8 cellular contexts compared by ENCODE assay signal in genomic region chr16:83826146-83826913, GRCh38. TPM values are rescaled to one million over a fixed set of nuclear protein-coding genes. Genes with fewer than 3 reads are reported as not detected.
DNase-seq lines count a peak whose midpoint lies in the region; ATAC-seq and TF ChIP-seq lines count a peak whose summit lies in the region.

No MANE protein-coding gene starts in this region.

- peak; percentile 47 for DNase-seq in GM04504 (ENCODE audit: low read depth)
- peak; percentile 40 for DNase-seq in NCI-H2196 treated with DMSO at 0.1 percent for 48 hours (lab: John Stamatoyannopoulos, UW; ENCODE audit: unreplicated experiment)
- peak; percentile 83 for DNase-seq in activated CD4-positive, alpha-beta T cell treated with anti-CD3 and anti-CD28 coated beads, Interleukin-2, amount 10 ng/mL, durations not matched to agents 7 days and 5 days
- DNase-seq in coronary artery (ENCODE audit: low spot score) = peak; percentile 86
- peak; percentile 72 to 81 (median 79) for DNase-seq in right lobe of liver
- DNase-seq in stimulated activated CD4-positive, alpha-beta T cell treated with anti-CD3 and anti-CD28 coated beads, TNF-alpha, amount 100 ng/mL, for 1 hour (ENCODE audit: low read depth in 3 of 3, low spot score in 1 of 3) = peak; percentile 42 to 73 (median 53)

- H3K36me3 Mint-ChIP-seq in activated CD4-positive, alpha-beta T cell treated with anti-CD3 and anti-CD28 coated beads, Interleukin-2, amount 10 ng/mL, durations not matched to agents 7 days and 5 days (ENCODE audit: low read depth) = no peaks in the 10 kb centered on the region

- peaks cover 0 to 2% (median 0%) of the 10 kb centered on the region in 4 donors for H3K4me1 ChIP-seq in right lobe of liver

- CTCF ChIA-PET in activated CD4-positive, alpha-beta T cell treated with anti-CD3 and anti-CD28 coated beads, Interleukin-2, amount 10 ng/mL, durations not matched to agents 7 days and 5 days (lab: Charles Lee) = interaction anchor here (0.5 to 1.0 kb wide), 4 partner anchors 12 to 348 kb away, joined by 3 read pairs; no protein-coding TSS in a partner anchor

- ATAC-seq in HG02623 (IDR thresholded peaks at IDR 0.05; ENCODE audit: unreplicated experiment) = peak; percentile 50
- peak; percentile 94 to 100 (median 96) for ATAC-seq in right lobe of liver
- ATAC-seq in HG02884 (IDR thresholded peaks at IDR 0.05; ENCODE audit: unreplicated experiment) = no peak

- H3K4me1 Mint-ChIP-seq in activated CD4-positive, alpha-beta T cell treated with anti-CD3 and anti-CD28 coated beads, Interleukin-2, amount 10 ng/mL, durations not matched to agents 7 days and 5 days = peaks cover 4% of the 10 kb centered on the region

- no peak overlapping the region for H3K4me3 ChIP-seq in coronary artery
- H3K4me3 ChIP-seq in right lobe of liver = no peak overlapping the region

- peak; percentile 87 for TF ChIP-seq CTCF in coronary artery (IDR thresholded peaks at IDR 0.05)
- peak; percentile 76 to 95 (median 88) for TF ChIP-seq CTCF in right lobe of liver (IDR thresholded peaks at IDR 0.05)

- no peak overlapping the region for H3K27ac Mint-ChIP-seq in activated CD4-positive, alpha-beta T cell treated with anti-CD3 and anti-CD28 coated beads, Interleukin-2, amount 10 ng/mL, durations not matched to agents 7 days and 5 days

- no peaks in the 10 kb centered on the region for H3K9me3 Mint-ChIP-seq in activated CD4-positive, alpha-beta T cell treated with anti-CD3 and anti-CD28 coated beads, Interleukin-2, amount 10 ng/mL, durations not matched to agents 7 days and 5 days

- H3K27ac ChIP-seq in coronary artery (no peak overlapping the region), right lobe of liver (no peak overlapping the region)

- no peak overlapping the region for H3K4me3 Mint-ChIP-seq in activated CD4-positive, alpha-beta T cell treated with anti-CD3 and anti-CD28 coated beads, Interleukin-2, amount 10 ng/mL, durations not matched to agents 7 days and 5 days

- H3K27me3 ChIP-seq in right lobe of liver = no peaks in the 10 kb centered on the region

- no peaks in the 10 kb centered on the region for H3K27me3 Mint-ChIP-seq in activated CD4-positive, alpha-beta T cell treated with anti-CD3 and anti-CD28 coated beads, Interleukin-2, amount 10 ng/mL, durations not matched to agents 7 days and 5 days

- POLR2A ChIA-PET in activated CD4-positive, alpha-beta T cell treated with anti-CD3 and anti-CD28 coated beads, Interleukin-2, amount 10 ng/mL, durations not matched to agents 7 days and 5 days (lab: Charles Lee) = no interaction called here

- H3K9me3 ChIP-seq in right lobe of liver = no peaks in the 10 kb centered on the region

- intact Hi-C loops in right lobe of liver (cut with DNase I) = loop anchor here (10.0 kb wide), 2 partner anchors 58 to 218 kb away; partner anchors contain the start of gene SLC38A8 (in 2 of the 2)

- TF ChIP-seq POLR2A in right lobe of liver (IDR thresholded peaks at IDR 0.05) = no peak

- 28% methylated on average over 17 of the region's 21 CpGs for WGBS in right lobe of liver (ENCODE audit: insufficient coverage, low coverage, low lambda C conversion rate, missing lambda C conversion rate)

- H3K36me3 ChIP-seq in right lobe of liver = no peaks in the 10 kb centered on the region

RNA-seq across cellular contexts. Expression of gene HSBP1, which starts 18.6 kb away (rescaled TPM):
- 10 to 100 TPM; 60.9 to 61.1 TPM for total RNA-seq in activated CD4-positive, alpha-beta T cell treated with anti-CD3 and anti-CD28 coated beads, Interleukin-2, amount 10 ng/mL, durations not matched to agents 7 days and 5 days
- total RNA-seq in right lobe of liver = 10 to 100 TPM in 4 of 6 experiments, 1 to 10 TPM in 2; 5.6 to 46.2 (median 35.2) TPM
